1 cellular context compared by ENCODE assay signal in the genomic region with DNA sequence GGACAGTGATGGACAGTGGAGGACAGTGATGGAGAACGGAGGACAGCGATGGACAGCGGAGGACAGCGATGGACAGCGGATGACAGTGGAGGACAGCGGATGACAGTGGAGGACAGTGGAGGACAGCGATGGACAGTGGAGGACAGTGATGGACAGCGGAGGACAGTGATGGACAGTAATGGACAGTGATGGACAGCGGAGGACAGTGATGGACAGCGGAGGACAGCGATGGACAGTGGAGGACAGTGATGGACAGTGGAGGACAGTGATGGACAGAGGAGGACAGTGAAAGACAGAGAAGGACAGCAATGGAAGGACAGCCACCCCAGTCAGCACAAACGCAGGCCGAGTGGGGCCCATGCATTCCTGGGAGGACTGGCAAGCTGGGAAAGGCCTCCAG.
TF ChIP-seq lines count a peak whose summit lies in the region.

No MANE protein-coding gene starts in this region.

TF ChIP-seq in K562, 482 proteins besides CTCF, POLR2A, EP300 and RAD21:
- TF ChIP-seq ZNF785 (CRISPR knock-in tag; IDR thresholded peaks at IDR 0.05) (no peak), ZBTB40 (IDR thresholded peaks at IDR 0.05) (no peak), ZBTB40 (CRISPR knock-in tag; IDR thresholded peaks at IDR 0.05) (no peak), PHTF2 (CRISPR knock-in tag; IDR thresholded peaks at IDR 0.05) (no peak), TAF9B (IDR thresholded peaks at IDR 0.05; ENCODE audit: partially characterized antibody) (no peak), ZNF431 (CRISPR knock-in tag; IDR thresholded peaks at IDR 0.05) (no peak), MTA2 (IDR thresholded peaks at IDR 0.05; ENCODE audit: low read depth) (no peak), PKNOX1 (IDR thresholded peaks at IDR 0.05) (peak; percentile 70), PBX2 (CRISPR knock-in tag; IDR thresholded peaks at IDR 0.05; ENCODE audit: low read depth) (no peak), PBX2 (tag; conservative IDR thresholded peaks at IDR 0.05; ENCODE audit: low read depth) (peak; percentile 18; the same call in 1 of the 2 replicates), ZNF175 (CRISPR knock-in tag; IDR thresholded peaks at IDR 0.05; ENCODE audit: low read depth) (no peak), ARHGAP35 (IDR thresholded peaks at IDR 0.05; ENCODE audit: partially characterized antibody) (peak; percentile 71), ZNF766 (CRISPR knock-in tag; conservative IDR thresholded peaks at IDR 0.05) (no peak), ZNF830 (CRISPR knock-in tag; IDR thresholded peaks at IDR 0.05) (no peak)
- TF ChIP-seq, protein P1, sequence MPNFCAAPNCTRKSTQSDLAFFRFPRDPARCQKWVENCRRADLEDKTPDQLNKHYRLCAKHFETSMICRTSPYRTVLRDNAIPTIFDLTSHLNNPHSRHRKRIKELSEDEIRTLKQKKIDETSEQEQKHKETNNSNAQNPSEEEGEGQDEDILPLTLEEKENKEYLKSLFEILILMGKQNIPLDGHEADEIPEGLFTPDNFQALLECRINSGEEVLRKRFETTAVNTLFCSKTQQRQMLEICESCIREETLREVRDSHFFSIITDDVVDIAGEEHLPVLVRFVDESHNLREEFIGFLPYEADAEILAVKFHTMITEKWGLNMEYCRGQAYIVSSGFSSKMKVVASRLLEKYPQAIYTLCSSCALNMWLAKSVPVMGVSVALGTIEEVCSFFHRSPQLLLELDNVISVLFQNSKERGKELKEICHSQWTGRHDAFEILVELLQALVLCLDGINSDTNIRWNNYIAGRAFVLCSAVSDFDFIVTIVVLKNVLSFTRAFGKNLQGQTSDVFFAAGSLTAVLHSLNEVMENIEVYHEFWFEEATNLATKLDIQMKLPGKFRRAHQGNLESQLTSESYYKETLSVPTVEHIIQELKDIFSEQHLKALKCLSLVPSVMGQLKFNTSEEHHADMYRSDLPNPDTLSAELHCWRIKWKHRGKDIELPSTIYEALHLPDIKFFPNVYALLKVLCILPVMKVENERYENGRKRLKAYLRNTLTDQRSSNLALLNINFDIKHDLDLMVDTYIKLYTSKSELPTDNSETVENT (CRISPR knock-in tag; IDR thresholded peaks at IDR 0.05): no peak
- TF ChIP-seq, protein P2, sequence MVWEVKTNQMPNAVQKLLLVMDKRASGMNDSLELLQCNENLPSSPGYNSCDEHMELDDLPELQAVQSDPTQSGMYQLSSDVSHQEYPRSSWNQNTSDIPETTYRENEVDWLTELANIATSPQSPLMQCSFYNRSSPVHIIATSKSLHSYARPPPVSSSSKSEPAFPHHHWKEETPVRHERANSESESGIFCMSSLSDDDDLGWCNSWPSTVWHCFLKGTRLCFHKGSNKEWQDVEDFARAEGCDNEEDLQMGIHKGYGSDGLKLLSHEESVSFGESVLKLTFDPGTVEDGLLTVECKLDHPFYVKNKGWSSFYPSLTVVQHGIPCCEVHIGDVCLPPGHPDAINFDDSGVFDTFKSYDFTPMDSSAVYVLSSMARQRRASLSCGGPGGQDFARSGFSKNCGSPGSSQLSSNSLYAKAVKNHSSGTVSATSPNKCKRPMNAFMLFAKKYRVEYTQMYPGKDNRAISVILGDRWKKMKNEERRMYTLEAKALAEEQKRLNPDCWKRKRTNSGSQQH (CRISPR knock-in tag; IDR thresholded peaks at IDR 0.05): no peak
